Comparison of ENCODE assay signal across 12 cellular contexts in genomic region chr1:172442404-172442803, GRCh38. TPM values are rescaled to one million over a fixed set of nuclear protein-coding genes. Genes with fewer than 3 reads are reported as not detected.
DNase-seq lines count a peak whose midpoint lies in the region; ATAC-seq, FAIRE-seq and TF ChIP-seq lines count a peak whose summit lies in the region.
"Had no signal": no experiment of that assay in that cellular context is flagged by ENCODE, and none has a peak within 500 bp of the region (broad histone marks: within the 10 kb centered on the region; RNA-seq: fewer than 3 reads in every experiment).

No MANE protein-coding gene starts in this region.

- H3K79me2 ChIP-seq in astrocyte (ENCODE audit: insufficient read depth, low read length) = peaks cover 50% of the 10 kb centered on the region

- FAIRE-seq in astrocyte (lab: Jason Lieb, UNC) = no peak
- FAIRE-seq in D721Med (lab: Jason Lieb, UNC) = no peak

- H3K36me3 Mint-ChIP-seq in HFFc6 (ENCODE audit: low read depth) = peaks cover 27% of the 10 kb centered on the region
- H3K36me3 Mint-ChIP-seq in astrocyte (ENCODE audit: low read depth, unreplicated experiment) = peaks cover 8% of the 10 kb centered on the region
- H3K36me3 Mint-ChIP-seq in naive B cell = peaks cover 0 to 7% of the 10 kb centered on the region in 2 donors
- H3K36me3 Mint-ChIP-seq in activated CD4-positive, alpha-beta memory T cell treated with anti-CD3 and anti-CD28 coated beads for 36 hours = peaks cover 11% of the 10 kb centered on the region

- H4K20me1 ChIP-seq in BLaER1 treated with 17β-estradiol and CSF1 and Interleukin-3, amounts not matched to agents 10 nM and 100 nM = no peaks in the 10 kb centered on the region
- no peaks in the 10 kb centered on the region for H4K20me1 ChIP-seq in astrocyte (ENCODE audit: insufficient read depth, low read length)

- H3K4me3 Mint-ChIP-seq in HFFc6 = peak overlapping the region; percentile 27
- H3K4me3 Mint-ChIP-seq in astrocyte (ENCODE audit: unreplicated experiment) = no peak overlapping the region
- H3K4me3 Mint-ChIP-seq in naive B cell = peak overlapping the region in 5 of 8 donors; percentile 64 to 98 (median 91)
- no peak overlapping the region for H3K4me3 Mint-ChIP-seq in activated CD4-positive, alpha-beta memory T cell treated with anti-CD3 and anti-CD28 coated beads for 36 hours

- H3K27me3 Mint-ChIP-seq in HFFc6 (ENCODE audit: insufficient read depth) = no peaks in the 10 kb centered on the region
- no peaks in the 10 kb centered on the region for H3K27me3 Mint-ChIP-seq in astrocyte (ENCODE audit: low read depth, unreplicated experiment)
- H3K27me3 Mint-ChIP-seq in naive B cell = no peaks in the 10 kb centered on the region
- H3K27me3 Mint-ChIP-seq in activated CD4-positive, alpha-beta memory T cell treated with anti-CD3 and anti-CD28 coated beads for 36 hours = no peaks in the 10 kb centered on the region

- CTCF ChIA-PET in activated CD4-positive, alpha-beta memory T cell treated with anti-CD3 and anti-CD28 coated beads for 36 hours (lab: Charles Lee) = interaction anchor here (1.0 to 2.5 kb wide), 7 partner anchors 11 to 440 kb away, joined by 4 to 13 read pairs (median 5); no protein-coding TSS in a partner anchor

- H3K27ac Mint-ChIP-seq in HFFc6 (no peak overlapping the region), astrocyte (ENCODE audit: unreplicated experiment) (no peak overlapping the region), naive B cell (peak overlapping the region in 2 of 6 donors; percentile 27 to 44)
- no peak overlapping the region for H3K27ac Mint-ChIP-seq in activated CD4-positive, alpha-beta memory T cell treated with anti-CD3 and anti-CD28 coated beads for 36 hours

- DNase-seq in HFFc6 = no peak
- no peak for DNase-seq in astrocyte (ENCODE audit: low read depth)
- no peak for DNase-seq in naive B cell
- DNase-seq in BE2C = no peak
- no peak for DNase-seq in activated CD4-positive, alpha-beta memory T cell treated with anti-CD3 and anti-CD28 coated beads for 36 hours
- DNase-seq in D721Med (ENCODE audit: insufficient read length, low spot score) = no peak
- DNase-seq: activated gamma-delta T cell treated with Interleukin-2 at 50 U/mL for 16 hours, COR-L47, MV-4-11, NCI-H345 had no signal

- no peaks in the 10 kb centered on the region for H3K27me3 ChIP-seq in BLaER1 treated with 17β-estradiol and CSF1 and Interleukin-3, amounts not matched to agents 10 nM and 100 nM
- H3K27me3 ChIP-seq in astrocyte (ENCODE audit: insufficient read depth, low read length) (no peaks in the 10 kb centered on the region), BE2C (no peaks in the 10 kb centered on the region)

- no peak for TF ChIP-seq CTCF in HFFc6 (IDR thresholded peaks at IDR 0.05)
- no peak for TF ChIP-seq CTCF in astrocyte (IDR thresholded peaks at IDR 0.05; ENCODE audit: insufficient read depth, low read depth, low read length)
- no peak for TF ChIP-seq CTCF in BE2C (IDR thresholded peaks at IDR 0.05; ENCODE audit: low read depth, low read length)
- TF ChIP-seq CTCF in D721Med (IDR thresholded peaks at IDR 0.05; ENCODE audit: insufficient read depth, missing control alignments) = no peak

- intact Hi-C loops in activated CD4-positive, alpha-beta memory T cell treated with anti-CD3 and anti-CD28 coated beads for 36 hours (cut with micrococcal nuclease) = loop anchor here (10.0 kb wide), 1 partner anchor 658 kb away; the partner anchor contains the start of gene METTL13

- peak overlapping the region in 1 of 11 experiments; percentile 95; a peak in 1 of 22 replicates for H3K9ac ChIP-seq in BLaER1 treated with 17β-estradiol and CSF1 and Interleukin-3, amounts not matched to agents 10 nM and 100 nM
- H3K9ac ChIP-seq in astrocyte (ENCODE audit: low read length) = peak overlapping the region; percentile 93

- H3K4me3 ChIP-seq in BLaER1 treated with 17β-estradiol and CSF1 and Interleukin-3, amounts not matched to agents 10 nM and 100 nM = peak overlapping the region in 4 of 10 experiments; percentile 77 to 96 (median 92); a peak in 2 of 20 replicates
- no peak overlapping the region for H3K4me3 ChIP-seq in astrocyte (ENCODE audit: insufficient read depth, low read depth, low read length)
- no peak overlapping the region for H3K4me3 ChIP-seq in BE2C (ENCODE audit: low read depth, low read length)

- H2AFZ ChIP-seq in astrocyte (ENCODE audit: low read depth, low read length) = no peak overlapping the region

- H3K9me3 Mint-ChIP-seq in HFFc6 (no peaks in the 10 kb centered on the region), astrocyte (ENCODE audit: unreplicated experiment) (no peaks in the 10 kb centered on the region), naive B cell (no peaks in the 10 kb centered on the region)
- H3K9me3 Mint-ChIP-seq in activated CD4-positive, alpha-beta memory T cell treated with anti-CD3 and anti-CD28 coated beads for 36 hours = no peaks in the 10 kb centered on the region

- H3K9me3 ChIP-seq in BLaER1 treated with 17β-estradiol and CSF1 and Interleukin-3, amounts not matched to agents 10 nM and 100 nM (replicated peaks in 1 of 11) = peaks cover 4 to 12% (median 9%) of the 10 kb centered on the region in 11 experiments; a peak in 18 of 22 replicates
- H3K9me3 ChIP-seq in astrocyte (ENCODE audit: insufficient read depth, low read depth, low read length) (no peaks in the 10 kb centered on the region), BE2C (no peaks in the 10 kb centered on the region)

- H3K4me2 ChIP-seq in BLaER1 treated with 17β-estradiol and CSF1 and Interleukin-3, amounts not matched to agents 10 nM and 100 nM = peak overlapping the region; percentile 69 to 95 (median 80); a peak in 21 of 22 replicates
- H3K4me2 ChIP-seq in astrocyte (ENCODE audit: low read length) = peak overlapping the region; percentile 87

- H3K4me1 ChIP-seq in BLaER1 treated with 17β-estradiol and CSF1 and Interleukin-3, amounts not matched to agents 10 nM and 100 nM = peaks cover 5 to 18% (median 11%) of the 10 kb centered on the region in 10 experiments; a peak in 17 of 20 replicates
- H3K4me1 ChIP-seq in astrocyte (ENCODE audit: insufficient read depth, low read length) = peaks cover 7% of the 10 kb centered on the region
- no peaks in the 10 kb centered on the region for H3K4me1 ChIP-seq in BE2C

- H3K27ac ChIP-seq in BLaER1 treated with 17β-estradiol and CSF1 and Interleukin-3, amounts not matched to agents 10 nM and 100 nM = no peak overlapping the region
- no peak overlapping the region for H3K27ac ChIP-seq in astrocyte (ENCODE audit: low read depth, low read length)

- no peak for ATAC-seq in naive B cell (ENCODE audit: low read depth in 2 of 2)
- no peak for ATAC-seq in GM21381 (IDR thresholded peaks at IDR 0.05; ENCODE audit: unreplicated experiment)

- H3K4me1 Mint-ChIP-seq in HFFc6 (ENCODE audit: low read depth) (peaks cover 31% of the 10 kb centered on the region), astrocyte (ENCODE audit: low read depth, unreplicated experiment) (peaks cover 9% of the 10 kb centered on the region), naive B cell (peaks cover 28 to 42% (median 34%) of the 10 kb centered on the region in 3 donors)
- H3K4me1 Mint-ChIP-seq in activated CD4-positive, alpha-beta memory T cell treated with anti-CD3 and anti-CD28 coated beads for 36 hours (ENCODE audit: low read depth) = peaks cover 36% of the 10 kb centered on the region

- peaks cover 18 to 43% (median 29%) of the 10 kb centered on the region in 11 experiments for H3K36me3 ChIP-seq in BLaER1 treated with 17β-estradiol and CSF1 and Interleukin-3, amounts not matched to agents 10 nM and 100 nM
- no peaks in the 10 kb centered on the region for H3K36me3 ChIP-seq in astrocyte (ENCODE audit: insufficient read depth, low read length)
- H3K36me3 ChIP-seq in BE2C = no peaks in the 10 kb centered on the region

- POLR2A ChIA-PET in activated CD4-positive, alpha-beta memory T cell treated with anti-CD3 and anti-CD28 coated beads for 36 hours (lab: Charles Lee) = no interaction called here

RNA-seq across cellular contexts. Expression of gene PIGC, which starts 1.5 kb away (rescaled TPM):
- total RNA-seq in HFFc6 (2021; fragmentation: NEBNext Ultra II Directional; extraction: Animal tissue kit (Norgen Biotek cat#: 25700)) = 10 to 100 TPM; 14.2 to 17.1 (median 15.3) TPM
- total RNA-seq in astrocyte = 17.8 and 19.5 TPM in 2 replicates
- 100 to 1,000 TPM in 1 of 6 donors, 10 to 100 TPM in 5; 70.8 to 127 (median 94.5) TPM for polyA plus RNA-seq in naive B cell (ENCODE audit: low read depth in 6 of 6)
- polyA plus RNA-seq in BE2C (2012; ENCODE audit: insufficient read depth, insufficient read length, low read depth) = 67.6 TPM
- 10 to 100 TPM; 16.6 to 17.4 TPM for total RNA-seq in activated CD4-positive, alpha-beta memory T cell treated with anti-CD3 and anti-CD28 coated beads for 36 hours

RNA-seq across cellular contexts. Expression of gene C1orf105, which starts 21.9 kb away (rescaled TPM):
- total RNA-seq in HFFc6 (2021; fragmentation: NEBNext Ultra II Directional; extraction: Animal tissue kit (Norgen Biotek cat#: 25700)) = not detected
- not detected in 2 replicates for total RNA-seq in astrocyte
- not detected for polyA plus RNA-seq in naive B cell (ENCODE audit: low read depth in 6 of 6)
- polyA plus RNA-seq in BE2C (2012; ENCODE audit: insufficient read depth, insufficient read length, low read depth) = not detected
- not detected for total RNA-seq in activated CD4-positive, alpha-beta memory T cell treated with anti-CD3 and anti-CD28 coated beads for 36 hours

Comparison
In these comparisons a context has a peak if more than half of its experiments do, and no peak if none do; other contexts are left out.
1. H3K4me3 Mint-ChIP-seq: peak in HFFc6 (single experiment) and naive B cell (5 of 8); none in astrocyte (single experiment) and activated CD4-positive, alpha-beta memory T cell treated with anti-CD3 and anti-CD28 coated beads for 36 hours (single experiment).